ENCODE assay signal across 7 cellular contexts in the genomic region with DNA sequence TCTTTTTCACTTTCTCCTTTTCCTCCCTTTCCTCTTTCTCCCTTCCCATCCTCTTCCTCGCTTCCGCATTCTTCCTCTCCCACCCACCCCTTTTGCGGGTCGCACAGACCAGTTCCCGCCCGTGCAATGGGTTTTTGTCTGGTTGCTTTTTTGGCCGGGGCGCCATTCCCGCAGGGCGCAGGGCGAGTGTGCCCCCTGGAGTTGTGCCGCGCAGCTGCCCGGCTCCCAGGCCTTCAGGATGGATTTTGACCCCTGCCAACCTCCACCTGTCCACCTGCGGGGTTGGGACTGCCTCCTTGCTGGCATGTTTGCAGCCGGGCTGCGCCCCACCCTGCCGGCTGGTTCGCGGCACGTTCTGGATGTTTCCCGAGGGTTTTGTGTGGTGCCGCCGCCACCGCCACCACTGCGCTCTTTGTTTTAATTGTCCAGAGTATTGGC. TPM values are rescaled to one million over a fixed set of nuclear protein-coding genes. Genes with fewer than 3 reads are reported as not detected.
DNase-seq lines count a peak whose midpoint lies in the region; ATAC-seq and TF ChIP-seq lines count a peak whose summit lies in the region.

No MANE protein-coding gene starts in this region.

- H3K27me3 Mint-ChIP-seq in nephron progenitor cell (ENCODE audit: low read depth, poor library complexity), result peaks cover 86% of the 10 kb centered on the region

- no peaks in the 10 kb centered on the region for H3K36me3 Mint-ChIP-seq in nephron progenitor cell (ENCODE audit: low read depth)

- TF ChIP-seq POLR2A in GM18505 (IDR thresholded peaks at IDR 0.05; ENCODE audit: borderline replicate concordance, extremely low read depth, insufficient read depth, insufficient read length), result no peak

- TF ChIP-seq CTCF in GM20000 (IDR thresholded peaks at IDR 0.05; ENCODE audit: extremely low read depth, missing control alignments) (no peak), epithelial cell of proximal tubule (conservative IDR thresholded peaks at IDR 0.05; ENCODE audit: low read depth, low read length) (peak; percentile 47), nephron progenitor cell (IDR thresholded peaks at IDR 0.05) (peak; percentile 27)

- peak overlapping the region; percentile 77 for H3K4me3 ChIP-seq in epithelial cell of proximal tubule (ENCODE audit: low read depth, low read length)

- no peak overlapping the region for H3K27ac Mint-ChIP-seq in nephron progenitor cell

- no peaks in the 10 kb centered on the region for H3K9me3 Mint-ChIP-seq in nephron progenitor cell

- H3K4me3 Mint-ChIP-seq in nephron progenitor cell, result peak overlapping the region; percentile 81

- peak; percentile 53 for DNase-seq in GM20000 (ENCODE audit: low spot score)
- DNase-seq in SW480 (ENCODE audit: low spot score), result peak; percentile 79
- DNase-seq in epithelial cell of proximal tubule (ENCODE audit: low read depth), result no peak
- DNase-seq in nephron progenitor cell, result peak; percentile 35
- no peak for DNase-seq in NCI-H226

- ATAC-seq in GM18505 (IDR thresholded peaks at IDR 0.05; ENCODE audit: unreplicated experiment) (no peak), GM19463 (IDR thresholded peaks at IDR 0.05; ENCODE audit: unreplicated experiment) (no peak)

- peaks cover 37% of the 10 kb centered on the region for H3K4me1 Mint-ChIP-seq in nephron progenitor cell

RNA-seq across cellular contexts. Expression of a gene that starts 0.6 kb away (rescaled TPM):
- total RNA-seq in epithelial cell of proximal tubule, result 31.2 and 54.4 TPM in 2 replicates

RNA-seq across cellular contexts. Expression of a gene that starts 50.7 kb away (rescaled TPM):
- 20.2 and 31.2 TPM in 2 replicates for total RNA-seq in epithelial cell of proximal tubule

Comparison
In these comparisons a context has a peak if more than half of its experiments do, and no peak if none do; other contexts are left out.
1. DNase-seq: peak in GM20000 (single experiment), SW480 (single experiment) and nephron progenitor cell (single experiment); none in epithelial cell of proximal tubule (single experiment) and NCI-H226 (single experiment).